In genomic region chr20:62739067-62739466, GRCh38 we compare ENCODE assay signal across 11 cellular contexts. TPM values are rescaled to one million over a fixed set of nuclear protein-coding genes. Genes with fewer than 3 reads are reported as not detected.
DNase-seq lines count a peak whose midpoint lies in the region; ATAC-seq and TF ChIP-seq lines count a peak whose summit lies in the region.
"Had no signal": no experiment of that assay in that cellular context is flagged by ENCODE, and none has a peak within 500 bp of the region (broad histone marks: within the 10 kb centered on the region; RNA-seq: fewer than 3 reads in every experiment).

No MANE protein-coding gene starts in this region.

- H3K4me1 ChIP-seq in Loucy (ENCODE audit: insufficient read depth, low read length, poor library complexity, severe bottlenecking) = peaks cover 37% of the 10 kb centered on the region

- no peaks in the 10 kb centered on the region for H3K79me2 ChIP-seq in Loucy (ENCODE audit: insufficient read depth, low read length)

- no peaks in the 10 kb centered on the region for H3K27me3 ChIP-seq in CD4-positive, alpha-beta T cell (ENCODE audit: control insufficient read depth, insufficient read depth, low read length)
- H3K27me3 ChIP-seq in Loucy (ENCODE audit: insufficient read depth, low read length, poor library complexity, severe bottlenecking) = no peaks in the 10 kb centered on the region

- no peak for DNase-seq in CD4-positive, alpha-beta T cell
- DNase-seq in chondrocyte (ENCODE audit: low spot score) = peak; percentile 79
- DNase-seq in natural killer cell treated with Interleukin-12 subunit alpha and Interleukin-12 subunit beta and Interleukin-15 and Interleukin-18, amount 100 ng/mL, for 72 hours (ENCODE audit: low spot score) = peak; percentile 46
- DNase-seq in dermis blood vessel endothelial cell = no peak
- DNase-seq in T-helper 9 cell = no peak
- DNase-seq: naive B cell, NCI-H1417, NCI-H510A had no signal

- no peaks in the 10 kb centered on the region for H3K9me2 ChIP-seq in Loucy (replicated peaks; ENCODE audit: low read depth, low read length)

- no peaks in the 10 kb centered on the region for H3K9me3 Mint-ChIP-seq in CD4-positive, alpha-beta T cell
- H3K9me3 Mint-ChIP-seq in chondrocyte (ENCODE audit: low read depth) = no peaks in the 10 kb centered on the region
- H3K9me3 Mint-ChIP-seq in natural killer cell treated with Interleukin-12 subunit alpha and Interleukin-12 subunit beta and Interleukin-15 and Interleukin-18, amount 100 ng/mL, for 72 hours = no peaks in the 10 kb centered on the region
- H3K9me3 Mint-ChIP-seq: naive B cell had no signal

- peak overlapping the region; percentile 57 for H3K27ac ChIP-seq in CD4-positive, alpha-beta T cell (ENCODE audit: low read depth, low read length)

- H3K4me2 ChIP-seq in Loucy (ENCODE audit: low read depth, low read length, poor library complexity, severe bottlenecking) = peak overlapping the region; percentile 79

- POLR2A ChIA-PET in CD4-positive, alpha-beta T cell (lab: Charles Lee) = interaction anchor here (0.8 to 2.7 kb wide), 11 partner anchors 10 to 122 kb away, joined by 3 to 62 read pairs (median 9); partner anchors contain the start of genes MRGBP, NTSR1, OGFR and TCFL5

- H3K36me3 Mint-ChIP-seq in CD4-positive, alpha-beta T cell (ENCODE audit: low read depth) = no peaks in the 10 kb centered on the region
- H3K36me3 Mint-ChIP-seq in chondrocyte (ENCODE audit: low read depth) = no peaks in the 10 kb centered on the region
- no peaks in the 10 kb centered on the region for H3K36me3 Mint-ChIP-seq in natural killer cell treated with Interleukin-12 subunit alpha and Interleukin-12 subunit beta and Interleukin-15 and Interleukin-18, amount 100 ng/mL, for 72 hours
- H3K36me3 Mint-ChIP-seq: naive B cell had no signal

- CTCF ChIA-PET in CD4-positive, alpha-beta T cell (lab: Charles Lee) = interaction anchor here (1.2 to 3.0 kb wide), 2 partner anchors 53 to 97 kb away, joined by 3 to 11 read pairs; partner anchors contain the start of gene SLCO4A1

- H3K9me3 ChIP-seq in CD4-positive, alpha-beta T cell (ENCODE audit: control insufficient read depth, low read length) = no peaks in the 10 kb centered on the region
- H3K9me3 ChIP-seq in Loucy (ENCODE audit: insufficient read depth, low read depth, low read length) = no peaks in the 10 kb centered on the region

- peak overlapping the region; percentile 86 for H3K27ac Mint-ChIP-seq in CD4-positive, alpha-beta T cell
- H3K27ac Mint-ChIP-seq in chondrocyte (ENCODE audit: unreplicated experiment) = no peak overlapping the region
- peak overlapping the region; percentile 88 to 95 for H3K27ac Mint-ChIP-seq in natural killer cell treated with Interleukin-12 subunit alpha and Interleukin-12 subunit beta and Interleukin-15 and Interleukin-18, amount 100 ng/mL, for 72 hours

- no peaks in the 10 kb centered on the region for H3K36me3 ChIP-seq in Loucy (ENCODE audit: insufficient read depth, low read length)

- H4K20me1 ChIP-seq in Loucy (ENCODE audit: insufficient read depth, low read length, poor library complexity, severe bottlenecking) = no peaks in the 10 kb centered on the region

- H3K9ac ChIP-seq in Loucy (ENCODE audit: low read depth, low read length, poor library complexity, severe bottlenecking) = peak overlapping the region; percentile 81

- no peak for TF ChIP-seq CTCF in CD4-positive, alpha-beta T cell (IDR thresholded peaks at IDR 0.05)
- TF ChIP-seq CTCF in Loucy (conservative IDR thresholded peaks at IDR 0.05; ENCODE audit: low read length) (no peak), chondrocyte (IDR thresholded peaks at IDR 0.05) (no peak)

- peaks cover 49% of the 10 kb centered on the region for H3K4me1 Mint-ChIP-seq in CD4-positive, alpha-beta T cell (ENCODE audit: low read depth)
- peaks cover 11% of the 10 kb centered on the region for H3K4me1 Mint-ChIP-seq in chondrocyte (ENCODE audit: low read depth)
- peaks cover 16 to 17% of the 10 kb centered on the region in 2 donors for H3K4me1 Mint-ChIP-seq in natural killer cell treated with Interleukin-12 subunit alpha and Interleukin-12 subunit beta and Interleukin-15 and Interleukin-18, amount 100 ng/mL, for 72 hours (ENCODE audit: low read depth in 2 of 2)

- peak overlapping the region; percentile 66 for H3K4me3 ChIP-seq in Loucy (ENCODE audit: low read length, poor library complexity, severe bottlenecking)

- H3K27me3 Mint-ChIP-seq in CD4-positive, alpha-beta T cell = no peaks in the 10 kb centered on the region
- H3K27me3 Mint-ChIP-seq in chondrocyte (ENCODE audit: low read depth) = peaks cover 7% of the 10 kb centered on the region
- H3K27me3 Mint-ChIP-seq in natural killer cell treated with Interleukin-12 subunit alpha and Interleukin-12 subunit beta and Interleukin-15 and Interleukin-18, amount 100 ng/mL, for 72 hours = no peaks in the 10 kb centered on the region

- H3F3A ChIP-seq in Loucy (ENCODE audit: low read depth) = peaks cover 8% of the 10 kb centered on the region; the same call in 1 of the 2 replicates

- ATAC-seq in CD4-positive, alpha-beta T cell (ENCODE audit: poor library complexity) = no peak
- no peak for ATAC-seq in natural killer cell treated with Interleukin-12 subunit alpha and Interleukin-12 subunit beta and Interleukin-15 and Interleukin-18, amount 100 ng/mL, for 72 hours
- ATAC-seq in HG03196 (IDR thresholded peaks at IDR 0.05; ENCODE audit: unreplicated experiment) (no peak), HG03457 (IDR thresholded peaks at IDR 0.05; ENCODE audit: unreplicated experiment) (no peak)

- intact Hi-C loops in CD4-positive, alpha-beta T cell (cut with DNase I, micrococcal nuclease) = loop anchor here in 1 of 2 experiments (2.0 kb wide), 1 partner anchor 22 kb away; no protein-coding TSS in a partner anchor

- H2AFZ ChIP-seq in Loucy (ENCODE audit: low read length) = no peak overlapping the region

- H3K4me3 Mint-ChIP-seq in CD4-positive, alpha-beta T cell = peak overlapping the region; percentile 81
- no peak overlapping the region for H3K4me3 Mint-ChIP-seq in chondrocyte (ENCODE audit: unreplicated experiment)
- peak overlapping the region; percentile 94 for H3K4me3 Mint-ChIP-seq in natural killer cell treated with Interleukin-12 subunit alpha and Interleukin-12 subunit beta and Interleukin-15 and Interleukin-18, amount 100 ng/mL, for 72 hours

RNA-seq across cellular contexts. Expression of gene NTSR1, which starts 30.4 kb away (rescaled TPM):
- total RNA-seq in CD4-positive, alpha-beta T cell = under 1 TPM; 0.55 to 0.56 TPM
- total RNA-seq in chondrocyte = 0.10 TPM in 1 of 3 replicates, not detected in the others
- not detected for total RNA-seq in natural killer cell treated with Interleukin-12 subunit alpha and Interleukin-12 subunit beta and Interleukin-15 and Interleukin-18, amount 100 ng/mL, for 72 hours
- total RNA-seq in dermis blood vessel endothelial cell = 0.05 TPM in 1 of 2 replicates, not detected in the other

RNA-seq across cellular contexts. Expression of gene MRGBP, which starts 57.2 kb away (rescaled TPM):
- 1 to 10 TPM; 7.4 to 7.9 TPM for total RNA-seq in CD4-positive, alpha-beta T cell
- total RNA-seq in chondrocyte (9.5 to 10.4 TPM (median 10.3 TPM) in 3 replicates), dermis blood vessel endothelial cell (18.5 and 19.5 TPM in 2 replicates)
- total RNA-seq in natural killer cell treated with Interleukin-12 subunit alpha and Interleukin-12 subunit beta and Interleukin-15 and Interleukin-18, amount 100 ng/mL, for 72 hours = 10 to 100 TPM; 14.4 to 19.3 TPM

Comparison
In these comparisons a context has a peak if more than half of its experiments do, and no peak if none do; other contexts are left out.
1. DNase-seq: peak in chondrocyte (single experiment) and natural killer cell treated with Interleukin-12 subunit alpha and Interleukin-12 subunit beta and Interleukin-15 and Interleukin-18, amount 100 ng/mL, for 72 hours (single experiment); none in CD4-positive, alpha-beta T cell (0 of 10), dermis blood vessel endothelial cell (single experiment) and T-helper 9 cell (single experiment).